27 cellular contexts compared by ENCODE assay signal in the genomic region with DNA sequence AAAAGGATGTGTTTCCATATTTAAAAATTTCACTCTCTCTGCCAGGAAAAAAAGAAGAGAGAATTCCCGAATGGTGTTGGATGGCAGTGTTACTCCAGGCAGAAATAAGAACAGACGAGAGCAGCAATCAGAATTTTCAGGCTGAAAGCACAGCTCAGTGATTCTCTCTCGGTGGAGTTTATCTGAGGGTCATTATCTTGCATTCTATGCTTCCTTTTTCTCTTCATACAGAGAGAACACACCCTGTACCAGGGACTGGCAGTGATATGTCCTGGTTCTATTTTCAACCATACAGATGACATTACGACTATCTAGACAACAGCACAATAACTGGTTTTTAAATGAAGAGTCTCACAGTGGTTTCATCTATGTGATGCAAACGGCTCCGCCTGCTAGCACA.
DNase-seq lines count a peak whose midpoint lies in the region; ATAC-seq, FAIRE-seq and TF ChIP-seq lines count a peak whose summit lies in the region.
"Had no signal": no experiment of that assay in that cellular context is flagged by ENCODE, and none has a peak within 500 bp of the region (broad histone marks: within the 10 kb centered on the region; RNA-seq: fewer than 3 reads in every experiment).

No MANE protein-coding gene starts in this region.

- H3K36me3 Mint-ChIP-seq in activated CD8-positive, alpha-beta memory T cell treated with anti-CD3 and anti-CD28 coated beads, Interleukin-2, amount 10 ng/mL, durations not matched to agents 7 days and 5 days: no peaks in the 10 kb centered on the region
- no peaks in the 10 kb centered on the region for H3K36me3 Mint-ChIP-seq in Caco-2 (ENCODE audit: insufficient read depth, unreplicated experiment)
- H3K36me3 Mint-ChIP-seq: activated naive CD4-positive, alpha-beta T cell treated with anti-CD3 and anti-CD28 coated beads, Interleukin-2, amount 50 U/mL, for 72 hours; CD8-positive, alpha-beta T cell had no signal

- TF ChIP-seq CTCF in gastrocnemius medialis (IDR thresholded peaks at IDR 0.05 in 4 of 5, conservative IDR thresholded peaks at IDR 0.05 in 1 of 5) (no peak), Caco-2 (IDR thresholded peaks at IDR 0.05; ENCODE audit: insufficient read depth in 1 of 2, low read depth in 1 of 2, low read length in 1 of 2, severe bottlenecking in 1 of 2, unreplicated experiment in 1 of 2) (no peak)

- H3K4me1 ChIP-seq in gastrocnemius medialis: peaks cover 65 to 78% of the 10 kb centered on the region in 2 donors
- no peaks in the 10 kb centered on the region for H3K4me1 ChIP-seq in Caco-2
- H3K4me1 ChIP-seq: neural progenitor cell had no signal

- H3K4me1 Mint-ChIP-seq in activated CD8-positive, alpha-beta memory T cell treated with anti-CD3 and anti-CD28 coated beads, Interleukin-2, amount 10 ng/mL, durations not matched to agents 7 days and 5 days: no peaks in the 10 kb centered on the region
- H3K4me1 Mint-ChIP-seq in Caco-2 (ENCODE audit: low read depth, unreplicated experiment): no peaks in the 10 kb centered on the region
- H3K4me1 Mint-ChIP-seq: activated CD4-positive, alpha-beta memory T cell treated with anti-CD3 and anti-CD28 coated beads, Interleukin-2, amount 10 ng/mL, durations not matched to agents 7 days and 5 days; B cell had no signal

- H3K4me3 ChIP-seq in gastrocnemius medialis: no peak overlapping the region
- no peak overlapping the region for H3K4me3 ChIP-seq in Caco-2 (ENCODE audit: low read depth, low read length)
- H3K4me3 ChIP-seq: gastroesophageal sphincter, neural progenitor cell, PC-9 had no signal

- H3K36me3 ChIP-seq in gastrocnemius medialis (no peaks in the 10 kb centered on the region), Caco-2 (ENCODE audit: control insufficient read depth, insufficient read depth, low read length) (no peaks in the 10 kb centered on the region)
- H3K36me3 ChIP-seq: gastroesophageal sphincter, neural progenitor cell had no signal

- no TSS peak for BruUV-seq in Caco-2 (replicated peaks; lab: Mats Ljungman, UMichigan)

- H3K9me3 Mint-ChIP-seq in activated CD8-positive, alpha-beta memory T cell treated with anti-CD3 and anti-CD28 coated beads, Interleukin-2, amount 10 ng/mL, durations not matched to agents 7 days and 5 days (ENCODE audit: low read depth): no peaks in the 10 kb centered on the region
- H3K9me3 Mint-ChIP-seq in Caco-2 (ENCODE audit: unreplicated experiment): no peaks in the 10 kb centered on the region
- H3K9me3 Mint-ChIP-seq: activated CD4-positive, alpha-beta memory T cell treated with anti-CD3 and anti-CD28 coated beads, Interleukin-2, amount 10 ng/mL, durations not matched to agents 7 days and 5 days; activated naive CD4-positive, alpha-beta T cell treated with anti-CD3 and anti-CD28 coated beads, Interleukin-2, amount 50 U/mL, for 72 hours; activated T-helper 2 cell treated with anti-CD3 and anti-CD28 coated beads, Interferon-gamma antibody, Interleukin-2, Interleukin-4, amounts not matched to agents 10 μg/mL and 5 μg/mL and 100 μg/mL, durations not matched to agents 14 hours and 24 hours and 36 hours; CD8-positive, alpha-beta T cell; dendritic cell treated with granulocyte-macrophage colony-stimulating factor and Interleukin-4, amounts not matched to agents 40 ng/mL and 50 ng/mL, for 4 days; neural progenitor cell had no signal

- H3K27ac Mint-ChIP-seq in activated CD8-positive, alpha-beta memory T cell treated with anti-CD3 and anti-CD28 coated beads, Interleukin-2, amount 10 ng/mL, durations not matched to agents 7 days and 5 days: no peak overlapping the region
- H3K27ac Mint-ChIP-seq in Caco-2 (ENCODE audit: unreplicated experiment): no peak overlapping the region
- H3K27ac Mint-ChIP-seq: activated CD4-positive, alpha-beta memory T cell treated with anti-CD3 and anti-CD28 coated beads, Interleukin-2, amount 10 ng/mL, durations not matched to agents 7 days and 5 days; activated naive CD4-positive, alpha-beta T cell treated with anti-CD3 and anti-CD28 coated beads, Interleukin-2, amount 50 U/mL, for 72 hours; activated T-helper 2 cell treated with anti-CD3 and anti-CD28 coated beads, Interferon-gamma antibody, Interleukin-2, Interleukin-4, amounts not matched to agents 10 μg/mL and 5 μg/mL and 100 μg/mL, durations not matched to agents 14 hours and 24 hours and 36 hours; B cell; CD8-positive, alpha-beta T cell; dendritic cell treated with granulocyte-macrophage colony-stimulating factor and Interleukin-4, amounts not matched to agents 40 ng/mL and 50 ng/mL, for 4 days; neural progenitor cell had no signal

- in situ Hi-C loops in gastrocnemius medialis (cut with MboI; ENCODE audit: low sequenced_read_pairs in 4 of 4): no loop called here

- no peak overlapping the region for H3K4me3 Mint-ChIP-seq in activated CD8-positive, alpha-beta memory T cell treated with anti-CD3 and anti-CD28 coated beads, Interleukin-2, amount 10 ng/mL, durations not matched to agents 7 days and 5 days
- no peak overlapping the region for H3K4me3 Mint-ChIP-seq in Caco-2 (ENCODE audit: unreplicated experiment)
- H3K4me3 Mint-ChIP-seq: activated CD4-positive, alpha-beta memory T cell treated with anti-CD3 and anti-CD28 coated beads, Interleukin-2, amount 10 ng/mL, durations not matched to agents 7 days and 5 days; B cell; CD8-positive, alpha-beta T cell; dendritic cell treated with granulocyte-macrophage colony-stimulating factor and Interleukin-4, amounts not matched to agents 40 ng/mL and 50 ng/mL, for 4 days; neural progenitor cell had no signal

- FAIRE-seq in frontal cortex (lab: Jason Lieb, UNC): peak; percentile 39
- no peak for FAIRE-seq in GM12891 (lab: Jason Lieb, UNC)
- FAIRE-seq: islet of Langerhans had no signal

- TF ChIP-seq POLR2A in gastrocnemius medialis (IDR thresholded peaks at IDR 0.05) (no peak), GM12891 (IDR thresholded peaks at IDR 0.05; ENCODE audit: low read depth, low read length) (no peak)

- POLR2A ChIA-PET in Caco-2 (lab: Charles Lee): no interaction called here

- peak; percentile 17 to 62 for ATAC-seq in gastrocnemius medialis
- ATAC-seq in activated CD8-positive, alpha-beta memory T cell treated with anti-CD3 and anti-CD28 coated beads, Interleukin-2, amount 10 ng/mL, durations not matched to agents 7 days and 5 days: no peak
- ATAC-seq: activated naive CD4-positive, alpha-beta T cell treated with anti-CD3 and anti-CD28 coated beads, Interleukin-2, amount 50 U/mL, for 72 hours; CD8-positive, alpha-beta T cell; gastroesophageal sphincter had no signal

- H3K9me3 ChIP-seq in gastrocnemius medialis (no peaks in the 10 kb centered on the region), Caco-2 (no peaks in the 10 kb centered on the region)
- H3K9me3 ChIP-seq: gastroesophageal sphincter had no signal

- CTCF ChIA-PET in activated CD8-positive, alpha-beta memory T cell treated with anti-CD3 and anti-CD28 coated beads, Interleukin-2, amount 10 ng/mL, durations not matched to agents 7 days and 5 days (lab: Charles Lee): no interaction called here
- CTCF ChIA-PET in Caco-2 (lab: Charles Lee): no interaction called here

- intact Hi-C loops in gastrocnemius medialis (cut with DNase I; ENCODE audit: low total_unique reads) (no loop called here), Caco-2 (cut with micrococcal nuclease; ENCODE audit: unreplicated experiment) (no loop called here)

- H3K27me3 ChIP-seq in gastrocnemius medialis (no peaks in the 10 kb centered on the region), Caco-2 (replicated peaks; ENCODE audit: control insufficient read depth, insufficient read depth, low read length) (no peaks in the 10 kb centered on the region)
- H3K27me3 ChIP-seq: gastroesophageal sphincter, neural progenitor cell had no signal

- H3K27ac ChIP-seq in gastrocnemius medialis: peak overlapping the region; percentile 80 to 97 (median 92)
- H3K27ac ChIP-seq: neural progenitor cell, PC-9 had no signal

- peaks cover 22% of the 10 kb centered on the region for H3K27me3 Mint-ChIP-seq in activated CD8-positive, alpha-beta memory T cell treated with anti-CD3 and anti-CD28 coated beads, Interleukin-2, amount 10 ng/mL, durations not matched to agents 7 days and 5 days
- H3K27me3 Mint-ChIP-seq in Caco-2 (ENCODE audit: insufficient read depth, unreplicated experiment): no peaks in the 10 kb centered on the region
- H3K27me3 Mint-ChIP-seq: dendritic cell treated with granulocyte-macrophage colony-stimulating factor and Interleukin-4, amounts not matched to agents 40 ng/mL and 50 ng/mL, for 4 days had no signal

- DNase-seq in OCI-M1 (lab: John Stamatoyannopoulos, UW): peak; percentile 50
- DNase-seq in frontal cortex (ENCODE audit: low spot score in 2 of 2): no peak
- peak; percentile 81 for DNase-seq in medulla oblongata (ENCODE audit: extremely low spot score)
- no peak for DNase-seq in gastrocnemius medialis
- DNase-seq in GM12891 (ENCODE audit: insufficient read length, low spot score): no peak
- DNase-seq in activated CD8-positive, alpha-beta memory T cell treated with anti-CD3 and anti-CD28 coated beads, Interleukin-2, amount 10 ng/mL, durations not matched to agents 7 days and 5 days: no peak
- DNase-seq in NCI-H446 treated with DMSO at 0.1 percent for 48 hours (lab: John Stamatoyannopoulos, UW): no peak
- DNase-seq in Caco-2: no peak
- DNase-seq: activated CD4-positive, alpha-beta memory T cell treated with anti-CD3 and anti-CD28 coated beads, Interleukin-2, amount 10 ng/mL, durations not matched to agents 7 days and 5 days; activated CD4-positive, CD25-positive, alpha-beta regulatory T cell treated with anti-CD3 and anti-CD28 coated beads, Interleukin-2, amount 50 U/mL, for 72 hours; CD8-positive, alpha-beta T cell; HCEC 1CT; NCI-H187; NCI-H2171 treated with DMSO at 0.1 percent for 48 hours; NCI-H524 treated with DMSO at 0.1 percent for 48 hours; NK-92 treated with Interleukin-12 subunit alpha and Interleukin-12 subunit beta, amount 100 ng/mL, for 24 hours; PC-9; SHP77 treated with DMSO at 0.1 percent for 48 hours; stimulated activated naive CD4-positive, alpha-beta T cell treated with Interleukin-2 at 50 U/mL for 16 hours; T-helper 9 cell had no signal

TF ChIP-seq in GM12891, 5 proteins besides CTCF, POLR2A, EP300 and RAD21:
- TF ChIP-seq TAF1 (IDR thresholded peaks at IDR 0.05; ENCODE audit: low read depth, low read length) (no peak), POLR2AphosphoS5 (IDR thresholded peaks at IDR 0.05; ENCODE audit: low read depth, low read length) (no peak), PAX5 (IDR thresholded peaks at IDR 0.05; ENCODE audit: insufficient read depth, low read length, severe bottlenecking) (no peak), POU2F2 (IDR thresholded peaks at IDR 0.05; ENCODE audit: low read depth, low read length) (no peak), SPI1 (IDR thresholded peaks at IDR 0.05; ENCODE audit: low read depth, low read length) (no peak)

Comparison
In these comparisons a context has a peak if more than half of its experiments do, and no peak if none do; other contexts are left out.
1. DNase-seq: peak in OCI-M1 (single experiment) and medulla oblongata (single experiment); none in frontal cortex (0 of 2), gastrocnemius medialis (0 of 2), GM12891 (single experiment), activated CD8-positive, alpha-beta memory T cell treated with anti-CD3 and anti-CD28 coated beads, Interleukin-2, amount 10 ng/mL, durations not matched to agents 7 days and 5 days (single experiment), NCI-H446 treated with DMSO at 0.1 percent for 48 hours (single experiment) and Caco-2 (0 of 2).